20 cellular contexts compared by ENCODE assay signal in the genomic region with DNA sequence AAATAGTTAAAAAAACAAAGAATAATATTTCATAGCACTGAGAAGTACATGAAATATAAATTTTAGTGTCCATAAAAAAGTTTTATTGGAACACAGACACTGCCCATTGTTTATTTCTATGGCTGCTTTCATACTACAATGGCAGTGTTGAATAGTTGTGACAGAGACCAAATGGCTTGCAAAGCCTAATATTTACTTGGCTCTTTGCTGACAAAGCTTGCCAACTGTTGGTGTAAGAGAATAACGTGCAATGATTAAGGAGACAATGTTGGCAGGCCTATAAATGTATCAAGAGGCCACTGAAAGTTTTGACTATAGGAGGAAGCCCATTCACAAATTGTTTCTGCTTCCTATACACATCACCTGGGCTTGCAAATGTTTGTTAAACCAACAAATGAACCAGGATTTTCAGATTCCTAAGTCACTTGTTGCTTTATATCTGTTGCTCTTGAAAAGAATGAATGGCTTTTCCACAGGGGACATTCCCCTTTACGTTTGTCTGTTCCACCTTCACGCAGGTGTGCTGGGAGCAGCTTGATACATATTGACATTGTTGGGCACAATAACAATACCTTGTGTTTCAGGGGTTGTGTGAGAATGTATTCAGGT. TPM values are rescaled to one million over a fixed set of nuclear protein-coding genes. Genes with fewer than 3 reads are reported as not detected.
DNase-seq lines count a peak whose midpoint lies in the region; ATAC-seq and TF ChIP-seq lines count a peak whose summit lies in the region.
"Had no signal": no experiment of that assay in that cellular context is flagged by ENCODE, and none has a peak within 500 bp of the region (broad histone marks: within the 10 kb centered on the region; RNA-seq: fewer than 3 reads in every experiment).

No MANE protein-coding gene starts in this region.

- intact Hi-C loops in gastrocnemius medialis (cut with DNase I; ENCODE audit: low total_unique reads) (no loop called here), posterior vena cava (cut with DNase I) (no loop called here)

- no peaks in the 10 kb centered on the region for H3K4me1 ChIP-seq in gastrocnemius medialis
- H3K4me1 ChIP-seq: testis had no signal

- DNase-seq in DMS53 (lab: John Stamatoyannopoulos, UW) (peak; percentile 81), NCI-H345 treated with DMSO at 0.1 percent for 48 hours (lab: John Stamatoyannopoulos, UW; ENCODE audit: unreplicated experiment) (peak; percentile 96), fibroblast of gingiva (ENCODE audit: low read depth) (peak; percentile 52), gastrocnemius medialis (no peak), DMS 273 (lab: John Stamatoyannopoulos, UW; ENCODE audit: unreplicated experiment) (no peak), posterior vena cava (ENCODE audit: low spot score) (no peak)
- DNase-seq: activated CD4-positive, alpha-beta T cell treated with anti-CD3 and anti-CD28 coated beads for 36 hours; activated CD8-positive, alpha-beta memory T cell treated with anti-CD3 and anti-CD28 coated beads, Interleukin-2, amount 50 U/mL, for 4 hours; activated gamma-delta T cell; DND-41; effector memory CD8-positive, alpha-beta T cell; H9; hypothalamus; NCI-H1436; PC-9; stimulated activated CD4-positive, alpha-beta T cell treated with anti-CD3 and anti-CD28 coated beads, Interleukin-4, amount 100 ng/mL, for 1 hour; testis had no signal

- H3K27ac ChIP-seq in gastrocnemius medialis, result peak overlapping the region in 3 of 4 donors; percentile 32 to 62 (median 38)
- H3K27ac ChIP-seq: PC-9, SK-N-MC, testis had no signal

- H3K27me3 ChIP-seq in gastrocnemius medialis, result no peaks in the 10 kb centered on the region
- H3K27me3 ChIP-seq: testis had no signal

- H3K36me3 ChIP-seq in gastrocnemius medialis, result no peaks in the 10 kb centered on the region

- TF ChIP-seq CTCF in gastrocnemius medialis (IDR thresholded peaks at IDR 0.05 in 4 of 5, conservative IDR thresholded peaks at IDR 0.05 in 1 of 5), result no peak

- ATAC-seq in gastrocnemius medialis (peak; percentile 30 to 52), GM19324 (IDR thresholded peaks at IDR 0.05; ENCODE audit: low FRiP score, unreplicated experiment) (no peak)
- ATAC-seq: activated CD4-positive, alpha-beta T cell treated with anti-CD3 and anti-CD28 coated beads for 36 hours; effector memory CD8-positive, alpha-beta T cell had no signal

- in situ Hi-C loops in gastrocnemius medialis (cut with MboI; ENCODE audit: low sequenced_read_pairs in 4 of 4), result no loop called here

- TF ChIP-seq POLR2A in gastrocnemius medialis (IDR thresholded peaks at IDR 0.05), result no peak

- no peak overlapping the region for H3K4me3 ChIP-seq in gastrocnemius medialis
- H3K4me3 ChIP-seq: PC-9, SK-N-MC, testis had no signal

- H3K9me3 ChIP-seq in gastrocnemius medialis, result no peaks in the 10 kb centered on the region
- H3K9me3 ChIP-seq: testis had no signal

RNA-seq across cellular contexts. Expression of a gene that starts 5.5 kb away (rescaled TPM):
- total RNA-seq in gastrocnemius medialis, result 1 to 10 TPM; 1.7 to 3.9 (median 2.8) TPM
- 10 to 100 TPM; 12.9 to 18.9 TPM for total RNA-seq in posterior vena cava
- total RNA-seq: HT-29 had no signal

Comparison
In these comparisons a context has a peak if more than half of its experiments do, and no peak if none do; other contexts are left out.
1. DNase-seq: peak in DMS53 (single experiment), NCI-H345 treated with DMSO at 0.1 percent for 48 hours (single experiment) and fibroblast of gingiva (single experiment); none in gastrocnemius medialis (0 of 2), DMS 273 (single experiment) and posterior vena cava (single experiment).